ENCODE assay signal across 18 cellular contexts in genomic region chr4:131603705-131604104, GRCh38.
DNase-seq lines count a peak whose midpoint lies in the region; ATAC-seq and TF ChIP-seq lines count a peak whose summit lies in the region.
"Had no signal": no experiment of that assay in that cellular context is flagged by ENCODE, and none has a peak within 500 bp of the region (broad histone marks: within the 10 kb centered on the region; RNA-seq: fewer than 3 reads in every experiment).

No MANE protein-coding gene starts in this region.

- POLR2A ChIA-PET in RWPE1 (lab: Yijun Ruan, JAX; ENCODE audit: low non-redundant PET) = no interaction called here

- TF ChIP-seq CTCF in RWPE1 (conservative IDR thresholded peaks at IDR 0.05; ENCODE audit: low read depth) (no peak), epithelial cell of esophagus (IDR thresholded peaks at IDR 0.05; ENCODE audit: insufficient read depth, low read depth, low read length, missing control alignments) (no peak), left lung (IDR thresholded peaks at IDR 0.05) (no peak)

- no peaks in the 10 kb centered on the region for H3K36me3 ChIP-seq in left lung
- H3K36me3 ChIP-seq: BE2C had no signal

- intact Hi-C loops in left lung (cut with DNase I) = no loop called here

- no peak overlapping the region for H3K4me3 ChIP-seq in epithelial cell of esophagus (ENCODE audit: low read length)
- no peak overlapping the region for H3K4me3 ChIP-seq in left lung
- H3K4me3 ChIP-seq: GM23338 had no signal

- DNase-seq in HPDE6-E6E7 (ENCODE audit: extremely low spot score) (peak; percentile 8), RWPE1 (ENCODE audit: low spot score) (peak; percentile 35), epithelial cell of esophagus (ENCODE audit: low read depth) (peak; percentile 80), DMS153 (lab: John Stamatoyannopoulos, UW) (no peak), left lung (no peak)
- DNase-seq: ACHN; BE2C; C1 segment of cervical spinal cord; CD4-positive, CD25-positive, alpha-beta regulatory T cell; CD8-positive, alpha-beta memory T cell; COR-L47; DMS 273 treated with DMSO at 0.1 percent for 48 hours; DMS79; GDM1; HCEC 1CT; HFFc6 had no signal

- H3K4me1 ChIP-seq in left lung = no peaks in the 10 kb centered on the region
- H3K4me1 ChIP-seq: BE2C had no signal

- ATAC-seq in left lung (no peak), HG02981 (IDR thresholded peaks at IDR 0.05; ENCODE audit: unreplicated experiment) (no peak)
- ATAC-seq: GM23338 had no signal

- CTCF ChIA-PET in RWPE1 (lab: Yijun Ruan, JAX) = no interaction called here

- H3K27me3 ChIP-seq in left lung = no peaks in the 10 kb centered on the region
- H3K27me3 ChIP-seq: BE2C had no signal

- no peak overlapping the region for H3K27ac ChIP-seq in RWPE1
- no peak overlapping the region for H3K27ac ChIP-seq in left lung

- no peaks in the 10 kb centered on the region for H3K9me3 ChIP-seq in left lung
- H3K9me3 ChIP-seq: BE2C had no signal

Comparison
In these comparisons a context has a peak if more than half of its experiments do, and no peak if none do; other contexts are left out.
1. DNase-seq: peak in HPDE6-E6E7 (single experiment), RWPE1 (single experiment) and epithelial cell of esophagus (single experiment); none in DMS153 (single experiment) and left lung (0 of 2).